Comparison of ENCODE assay signal across 18 cellular contexts in genomic region chr3:188759516-188760005, GRCh38.
"Had no signal": no experiment of that assay in that cellular context is flagged by ENCODE, and none has a peak within 500 bp of the region (broad histone marks: within the 10 kb centered on the region; RNA-seq: fewer than 3 reads in every experiment).

No MANE protein-coding gene starts in this region.

- H3K4me3 ChIP-seq: esophagus muscularis mucosa, pancreas, prostate gland, spleen, suprapubic skin, tibial artery had no signal

- DNase-seq: activated CD4-positive, alpha-beta T cell treated with anti-CD3 and anti-CD28 coated beads for 4 hours; activated CD4-positive, alpha-beta T cell treated with anti-CD3 and anti-CD28 coated beads, Interleukin-2, amount 50 U/mL, for 4 hours; activated naive CD4-positive, alpha-beta T cell; activated T-cell treated with anti-CD3 and anti-CD28 coated beads for 4 hours; activated T-cell treated with anti-CD3 and anti-CD28 coated beads, Interleukin-2, amount 50 U/mL, for 72 hours; endodermal cell; islet precursor cell; left cardiac atrium; naive thymus-derived CD4-positive, alpha-beta T cell; pancreas; spleen; stimulated activated naive CD4-positive, alpha-beta T cell; tibial artery had no signal

- ATAC-seq: activated naive CD4-positive, alpha-beta T cell treated with anti-CD3 and anti-CD28 coated beads, Interleukin-2, amount 50 U/mL, for 72 hours; activated T-cell treated with anti-CD3 and anti-CD28 coated beads, Interleukin-2, amount 50 U/mL, for 72 hours; left cardiac atrium; naive thymus-derived CD4-positive, alpha-beta T cell; pancreas had no signal

- H3K9me3 ChIP-seq: esophagus muscularis mucosa, pancreas, prostate gland, spleen, suprapubic skin, tibial artery had no signal

- H3K4me1 ChIP-seq: pancreas, prostate gland had no signal

- H3K27me3 ChIP-seq: esophagus muscularis mucosa, foreskin keratinocyte, pancreas, spleen, suprapubic skin, tibial artery had no signal

- H3K27ac ChIP-seq: foreskin keratinocyte, pancreas, prostate gland, spleen, suprapubic skin, tibial artery had no signal

- H3K36me3 ChIP-seq: pancreas, prostate gland had no signal
